ENCODE assay signal across 22 cellular contexts in genomic region chr2:17972991-17973390, GRCh38.
"Had no signal": no experiment of that assay in that cellular context is flagged by ENCODE, and none has a peak within 500 bp of the region (broad histone marks: within the 10 kb centered on the region; RNA-seq: fewer than 3 reads in every experiment).

No MANE protein-coding gene starts in this region.

- H3K4me3 ChIP-seq: SJSA1, SK-N-MC had no signal

- H3K27me3 ChIP-seq: SJSA1 had no signal

- H3K27ac ChIP-seq: HL-60, SJSA1, SK-N-MC had no signal

- H3K36me3 ChIP-seq: SJSA1 had no signal

- H3K9me3 ChIP-seq: SJSA1 had no signal

- DNase-seq: KBM-7, MV-4-11, NCI-H1048, NCI-H1105, NCI-H1417, NCI-H1436 treated with DMSO at 0.1 percent for 48 hours, NCI-H1694, NCI-H187 treated with DMSO at 0.1 percent for 48 hours, NCI-H2029 treated with DMSO at 0.1 percent for 48 hours, NCI-H2107, NCI-H2227 treated with DMSO at 0.1 percent for 48 hours, NCI-H446, NCI-H510A, NCI-H524 treated with DMSO at 0.1 percent for 48 hours, NCI-H69, NCI-H774, Right ventricle myocardium superior, RPMI8226, SIG-M5 had no signal
